ENCODE assay signal across 21 cellular contexts in the genomic region with DNA sequence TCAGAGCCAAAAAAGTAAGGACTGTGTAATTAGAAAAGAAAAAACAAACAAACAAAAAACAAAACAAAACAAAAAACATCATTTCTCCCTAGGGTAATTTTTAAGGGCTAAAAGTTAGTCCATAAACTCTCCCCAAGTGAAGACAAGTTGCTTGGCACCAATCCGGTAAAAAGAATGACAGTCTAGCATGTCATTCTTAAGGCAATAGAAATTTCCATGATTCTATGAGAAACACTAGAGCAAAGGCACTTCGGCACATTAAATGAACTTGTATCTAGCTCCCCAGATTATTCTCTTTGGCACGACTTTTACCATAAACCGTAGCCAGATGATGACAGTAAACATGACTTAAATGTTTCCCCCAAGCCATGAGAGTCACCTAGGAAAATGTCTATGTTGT. TPM values are rescaled to one million over a fixed set of nuclear protein-coding genes. Genes with fewer than 3 reads are reported as not detected.
DNase-seq lines count a peak whose midpoint lies in the region; ATAC-seq and TF ChIP-seq lines count a peak whose summit lies in the region.
"Had no signal": no experiment of that assay in that cellular context is flagged by ENCODE, and none has a peak within 500 bp of the region (broad histone marks: within the 10 kb centered on the region; RNA-seq: fewer than 3 reads in every experiment).

No MANE protein-coding gene starts in this region.

- H3K27ac ChIP-seq in heart right ventricle (peak overlapping the region in 6 of 10 donors; percentile 17 to 74 (median 64)), epithelial cell of prostate (peak overlapping the region; percentile 75), rectal smooth muscle tissue (ENCODE audit: low read depth, low read length) (peak overlapping the region; percentile 58), urinary bladder (ENCODE audit: low read depth) (peak overlapping the region; percentile 59)
- H3K27ac ChIP-seq: colonic mucosa, spleen, testis, VCaP had no signal

- ATAC-seq in heart right ventricle (no peak), left cardiac atrium (no peak), HG03457 (IDR thresholded peaks at IDR 0.05; ENCODE audit: unreplicated experiment) (no peak)
- ATAC-seq: naive thymus-derived CD4-positive, alpha-beta T cell had no signal

- H3K36me3 ChIP-seq in heart right ventricle (no peaks in the 10 kb centered on the region), rectal smooth muscle tissue (ENCODE audit: control insufficient read depth, insufficient read depth, low read length) (no peaks in the 10 kb centered on the region), urinary bladder (ENCODE audit: insufficient read depth) (peaks cover 1% of the 10 kb centered on the region)
- H3K36me3 ChIP-seq: colonic mucosa, spleen had no signal

- H3K9me3 ChIP-seq in heart right ventricle = no peaks in the 10 kb centered on the region
- H3K9me3 ChIP-seq: colonic mucosa, spleen, testis had no signal

- H3K4me1 ChIP-seq in heart right ventricle = peaks cover 0 to 44% (median 15%) of the 10 kb centered on the region in 9 donors
- peaks cover 29% of the 10 kb centered on the region for H3K4me1 ChIP-seq in rectal smooth muscle tissue (ENCODE audit: control insufficient read depth, insufficient read depth, low read length)
- no peaks in the 10 kb centered on the region for H3K4me1 ChIP-seq in urinary bladder (ENCODE audit: insufficient read depth)
- H3K4me1 ChIP-seq: colonic mucosa, spleen, testis had no signal

- intact Hi-C loops in heart right ventricle (cut with DNase I) (loop anchor here in 2 of 10 donors (5.0 to 10.0 kb wide), 2 partner anchors 39 to 106 kb away; no protein-coding TSS in a partner anchor), left cardiac atrium (cut with DNase I) (loop anchor here in 1 of 2 donors (5.0 to 10.0 kb wide), 2 partner anchors 39 to 106 kb away; no protein-coding TSS in a partner anchor)

- no peak for TF ChIP-seq CTCF in heart right ventricle (IDR thresholded peaks at IDR 0.05)

- DNase-seq in heart right ventricle (no peak), left cardiac atrium (no peak), epithelial cell of prostate (ENCODE audit: low read depth, low spot score) (no peak), kidney tubule cell (ENCODE audit: low spot score) (no peak)
- DNase-seq in activated CD8-positive, alpha-beta memory T cell treated with anti-CD3 and anti-CD28 coated beads, Interleukin-2, amount 50 U/mL, for 4 hours = no peak
- DNase-seq: activated CD4-positive, alpha-beta memory T cell treated with anti-CD3 and anti-CD28 coated beads for 36 hours; activated naive CD4-positive, alpha-beta T cell treated with Interleukin-2 at 50 U/mL for 16 hours; activated T-cell treated with anti-CD3 and anti-CD28 coated beads, Interleukin-2, amount 50 U/mL, for 1 hour; CD4-positive, alpha-beta T cell; naive thymus-derived CD4-positive, alpha-beta T cell; NCI-H1930; NCI-H446 treated with DMSO at 0.1 percent for 48 hours; posterior cingulate gyrus; spleen; testis had no signal

- H3K27me3 ChIP-seq in heart right ventricle (no peaks in the 10 kb centered on the region), rectal smooth muscle tissue (ENCODE audit: control insufficient read depth, insufficient read depth, low read length) (no peaks in the 10 kb centered on the region)
- H3K27me3 ChIP-seq: colonic mucosa, spleen, testis had no signal

- WGBS in heart right ventricle, 2 donors = 68 to 72% methylated on average over 4 of the region's 4 CpGs
- 53% methylated on average over 4 of the region's 4 CpGs for WGBS in urinary bladder

- H3K9ac ChIP-seq in rectal smooth muscle tissue (ENCODE audit: low read length) = no peak overlapping the region

- no peak overlapping the region for H3K4me3 ChIP-seq in heart right ventricle
- no peak overlapping the region for H3K4me3 ChIP-seq in rectal smooth muscle tissue (ENCODE audit: low read length)
- no peak overlapping the region for H3K4me3 ChIP-seq in urinary bladder (ENCODE audit: low read depth, low read length)
- H3K4me3 ChIP-seq: colonic mucosa, lung, spleen, testis had no signal

RNA-seq across cellular contexts. Expression of gene COL8A1, which starts 10.1 kb away (rescaled TPM):
- total RNA-seq in heart right ventricle (10 to 100 TPM in 9 of 10 donors, 1 to 10 TPM in 1; 7.5 to 32.2 (median 15.1) TPM), left cardiac atrium (10 to 100 TPM; 19.4 to 35.8 TPM), urinary bladder (21.1 TPM)
- polyA plus RNA-seq in heart right ventricle (1 to 10 TPM; 7.9 to 8.3 TPM), urinary bladder (26.4 TPM)
- total RNA-seq: activated CD4-positive, alpha-beta memory T cell treated with anti-CD3 and anti-CD28 coated beads for 36 hours; CD4-positive, alpha-beta T cell had no signal
- polyA plus RNA-seq: naive thymus-derived CD4-positive, alpha-beta T cell had no signal
